Comparison of ENCODE assay signal across 8 cellular contexts in genomic region chr4:41360214-41360910, GRCh38.
DNase-seq lines count a peak whose midpoint lies in the region; ATAC-seq and TF ChIP-seq lines count a peak whose summit lies in the region.

No MANE protein-coding gene starts in this region.

- H3K4me1 ChIP-seq in foreskin keratinocyte: no peaks in the 10 kb centered on the region

- TF ChIP-seq CTCF in foreskin keratinocyte (conservative IDR thresholded peaks at IDR 0.05): no peak
- no peak for TF ChIP-seq CTCF in neural crest cell (conservative IDR thresholded peaks at IDR 0.05)

- H3K27ac Mint-ChIP-seq in neural crest cell (ENCODE audit: unreplicated experiment): no peak overlapping the region

- H3K27me3 ChIP-seq in foreskin keratinocyte: peaks cover 65% of the 10 kb centered on the region

- no peaks in the 10 kb centered on the region for H3K36me3 Mint-ChIP-seq in neural crest cell (ENCODE audit: low read depth)

- DNase-seq in DMS153 treated with DMSO at 0.1 percent for 48 hours (lab: John Stamatoyannopoulos, UW; ENCODE audit: unreplicated experiment): peak; percentile 44
- peak; percentile 26 to 30 for DNase-seq in Kasumi-1 (lab: John Stamatoyannopoulos, UW)
- DNase-seq in SW480 (ENCODE audit: low spot score): peak; percentile 32
- peak in 1 of 2 donors; percentile 22 for DNase-seq in foreskin keratinocyte
- DNase-seq in neural crest cell (ENCODE audit: low read depth, low spot score): peak; percentile 45
- DNase-seq in GM19238 (ENCODE audit: insufficient read length, low spot score): no peak
- DNase-seq in stimulated activated naive CD4-positive, alpha-beta T cell (lab: John Stamatoyannopoulos, UW): no peak

- no peak overlapping the region for H3K27ac ChIP-seq in foreskin keratinocyte

- H3K4me1 Mint-ChIP-seq in neural crest cell: peaks cover 26% of the 10 kb centered on the region

- H3K27me3 Mint-ChIP-seq in neural crest cell (ENCODE audit: low read depth): peaks cover 63% of the 10 kb centered on the region

- no peaks in the 10 kb centered on the region for H3K9me3 Mint-ChIP-seq in neural crest cell

- peak overlapping the region; percentile 86 for H3K4me3 Mint-ChIP-seq in neural crest cell

- ATAC-seq in foreskin keratinocyte: peak; percentile 82
- no peak for ATAC-seq in HG03521 (IDR thresholded peaks at IDR 0.05; ENCODE audit: unreplicated experiment)

Comparison
In these comparisons a context has a peak if more than half of its experiments do, and no peak if none do; other contexts are left out.
1. DNase-seq: peak in DMS153 treated with DMSO at 0.1 percent for 48 hours (single experiment), Kasumi-1 (2 of 2), SW480 (single experiment) and neural crest cell (single experiment); none in GM19238 (single experiment) and stimulated activated naive CD4-positive, alpha-beta T cell (0 of 6).